Comparison of ENCODE assay signal across 16 cellular contexts in the genomic region with DNA sequence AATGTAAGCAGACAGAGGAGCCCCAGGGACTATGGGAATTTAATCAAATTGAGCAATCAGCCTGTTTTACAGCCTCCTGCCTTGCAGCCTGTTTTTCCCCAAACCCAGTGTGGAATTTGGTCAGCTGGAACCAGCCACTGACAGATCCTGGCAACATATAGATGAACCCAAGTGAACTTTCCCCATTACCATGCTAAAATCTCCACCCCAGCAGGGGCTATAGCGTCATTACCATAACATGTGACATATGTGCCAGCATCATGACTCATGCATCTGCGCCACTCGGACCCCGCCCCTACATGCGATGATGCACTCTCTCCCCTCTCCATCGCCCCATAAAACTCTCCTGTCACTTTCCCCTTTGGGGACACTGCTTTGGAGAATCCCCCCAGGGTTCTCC. TPM values are rescaled to one million over a fixed set of nuclear protein-coding genes. Genes with fewer than 3 reads are reported as not detected.
DNase-seq lines count a peak whose midpoint lies in the region; ATAC-seq and TF ChIP-seq lines count a peak whose summit lies in the region.
"Had no signal": no experiment of that assay in that cellular context is flagged by ENCODE, and none has a peak within 500 bp of the region (broad histone marks: within the 10 kb centered on the region; RNA-seq: fewer than 3 reads in every experiment).

No MANE protein-coding gene starts in this region.

- no peaks in the 10 kb centered on the region for H3K27me3 Mint-ChIP-seq in Calu3 (ENCODE audit: unreplicated experiment)

- no peaks in the 10 kb centered on the region for H3K36me3 ChIP-seq in mucosa of descending colon (ENCODE audit: low read depth)

- peak; percentile 29 for ATAC-seq in mucosa of descending colon
- ATAC-seq in GM21423 (IDR thresholded peaks at IDR 0.05; ENCODE audit: unreplicated experiment): no peak
- ATAC-seq: activated CD8-positive, alpha-beta memory T cell treated with anti-CD3 and anti-CD28 coated beads, Interleukin-2, amount 10 ng/mL, durations not matched to agents 7 days and 5 days; HCT116 had no signal

- no TSS peak for BruUV-seq in Calu3 (replicated peaks; lab: Mats Ljungman, UMichigan)

- TF ChIP-seq CTCF in Calu3 (IDR thresholded peaks at IDR 0.05; ENCODE audit: unreplicated experiment): no peak
- no peak for TF ChIP-seq CTCF in epithelial cell of esophagus (IDR thresholded peaks at IDR 0.05; ENCODE audit: insufficient read depth, low read depth, low read length, missing control alignments)
- TF ChIP-seq CTCF in mucosa of descending colon (IDR thresholded peaks at IDR 0.05): no peak

- H3K4me3 ChIP-seq in epithelial cell of esophagus (ENCODE audit: low read length) (no peak overlapping the region), mucosa of descending colon (no peak overlapping the region)

- H3K9me3 ChIP-seq in mucosa of descending colon: no peaks in the 10 kb centered on the region

- no peaks in the 10 kb centered on the region for H3K36me3 Mint-ChIP-seq in Calu3 (ENCODE audit: insufficient read depth, unreplicated experiment)
- H3K36me3 Mint-ChIP-seq: activated CD8-positive, alpha-beta memory T cell treated with anti-CD3 and anti-CD28 coated beads, Interleukin-2, amount 10 ng/mL, durations not matched to agents 7 days and 5 days; activated naive CD4-positive, alpha-beta T cell treated with anti-CD3 and anti-CD28 coated beads, Interleukin-2, amount 50 U/mL, for 24 hours had no signal

- intact Hi-C loops in Calu3 (cut with micrococcal nuclease; ENCODE audit: unreplicated experiment) (no loop called here), mucosa of descending colon (cut with DNase I, micrococcal nuclease) (no loop called here), head of caudate nucleus (cut with DNase I) (no loop called here)

- H3K4me1 ChIP-seq in mucosa of descending colon (ENCODE audit: low read depth): no peaks in the 10 kb centered on the region

- peaks cover 8% of the 10 kb centered on the region for H3K4me1 Mint-ChIP-seq in Calu3 (ENCODE audit: low read depth, unreplicated experiment)
- H3K4me1 Mint-ChIP-seq: activated naive CD4-positive, alpha-beta T cell treated with anti-CD3 and anti-CD28 coated beads, Interleukin-2, amount 50 U/mL, for 24 hours had no signal

- no peak overlapping the region for H3K27ac Mint-ChIP-seq in Calu3 (ENCODE audit: unreplicated experiment)
- H3K27ac Mint-ChIP-seq: activated CD8-positive, alpha-beta memory T cell treated with anti-CD3 and anti-CD28 coated beads, Interleukin-2, amount 10 ng/mL, durations not matched to agents 7 days and 5 days; activated naive CD4-positive, alpha-beta T cell treated with anti-CD3 and anti-CD28 coated beads, Interleukin-2, amount 50 U/mL, for 24 hours had no signal

- DNase-seq in Calu3 (peak; percentile 7), OCI-M1 (lab: John Stamatoyannopoulos, UW) (peak; percentile 31), epithelial cell of esophagus (ENCODE audit: low read depth) (peak; percentile 26), mucosa of descending colon (no peak), glomerular visceral epithelial cell (ENCODE audit: extremely low spot score) (no peak), head of caudate nucleus (no peak)
- DNase-seq in activated naive CD4-positive, alpha-beta T cell treated with anti-CD3 and anti-CD28 coated beads, Interleukin-2, amount 50 U/mL, for 16 hours: no peak
- DNase-seq: activated CD8-positive, alpha-beta memory T cell treated with anti-CD3 and anti-CD28 coated beads, Interleukin-2, amount 10 ng/mL, durations not matched to agents 7 days and 5 days; C1 segment of cervical spinal cord; foreskin melanocyte; kidney; NK-92 treated with Interleukin-12 subunit alpha and Interleukin-12 subunit beta, amount 100 ng/mL, for 24 hours; stimulated activated CD4-positive, alpha-beta T cell treated with anti-CD3 and anti-CD28 coated beads, Interleukin-2, amount 100 ng/mL, for 48 hours had no signal

- CTCF ChIA-PET in Calu3 (lab: Charles Lee): no interaction called here

- no peaks in the 10 kb centered on the region for H3K9me3 Mint-ChIP-seq in Calu3 (ENCODE audit: low read depth, unreplicated experiment)
- H3K9me3 Mint-ChIP-seq: activated naive CD4-positive, alpha-beta T cell treated with anti-CD3 and anti-CD28 coated beads, Interleukin-2, amount 50 U/mL, for 24 hours had no signal

- H3K4me3 Mint-ChIP-seq in Calu3 (ENCODE audit: low read depth, unreplicated experiment): no peak overlapping the region
- H3K4me3 Mint-ChIP-seq: activated CD8-positive, alpha-beta memory T cell treated with anti-CD3 and anti-CD28 coated beads, Interleukin-2, amount 10 ng/mL, durations not matched to agents 7 days and 5 days; activated naive CD4-positive, alpha-beta T cell treated with anti-CD3 and anti-CD28 coated beads, Interleukin-2, amount 50 U/mL, for 24 hours had no signal

RNA-seq across cellular contexts. Expression of a gene that starts 17.2 kb away (rescaled TPM):
- total RNA-seq in Calu3 (2022) (46.7 and 47.6 TPM in 2 replicates), mucosa of descending colon (10 to 100 TPM; 47.5 to 63.3 (median 57.5) TPM)

Comparison
In these comparisons a context has a peak if more than half of its experiments do, and no peak if none do; other contexts are left out.
1. DNase-seq: peak in Calu3 (single experiment), OCI-M1 (single experiment) and epithelial cell of esophagus (single experiment); none in mucosa of descending colon (0 of 3), glomerular visceral epithelial cell (single experiment), activated naive CD4-positive, alpha-beta T cell treated with anti-CD3 and anti-CD28 coated beads, Interleukin-2, amount 50 U/mL, for 16 hours (single experiment) and head of caudate nucleus (0 of 42).